ENCODE assay signal across 1 cellular context in the genomic region with DNA sequence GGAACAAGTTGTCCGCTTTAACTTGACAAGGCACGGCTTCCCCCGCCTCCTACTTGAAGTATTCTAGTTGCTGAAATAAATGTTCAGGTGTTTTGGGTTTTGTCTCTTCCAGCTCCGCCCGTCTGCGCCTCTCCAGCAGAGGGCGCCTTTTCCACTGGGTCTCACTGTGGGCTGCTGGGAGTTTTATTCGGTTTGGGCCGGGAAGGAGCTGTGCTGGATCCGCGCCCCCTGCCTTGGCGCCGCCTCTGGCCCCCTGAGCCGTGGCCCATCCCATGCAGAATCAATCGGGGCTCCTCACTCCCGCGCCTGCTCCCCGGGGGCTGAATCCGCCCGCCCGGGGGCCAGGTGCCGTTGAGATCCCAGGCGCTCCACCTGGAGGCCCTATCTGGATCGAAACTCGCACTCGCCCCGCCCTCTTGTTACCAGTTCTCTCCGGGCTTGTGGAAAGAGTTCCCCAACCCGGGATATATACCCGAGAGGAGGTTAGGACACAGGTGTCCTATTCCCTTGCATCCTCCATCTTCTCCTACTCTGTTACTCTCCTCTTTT.
TF ChIP-seq lines count a peak whose summit lies in the region.

No MANE protein-coding gene starts in this region.

TF ChIP-seq in HepG2, 621 proteins besides CTCF, POLR2A, EP300 and RAD21 (continued from another document and continues in another):
- TF ChIP-seq, protein P1, sequence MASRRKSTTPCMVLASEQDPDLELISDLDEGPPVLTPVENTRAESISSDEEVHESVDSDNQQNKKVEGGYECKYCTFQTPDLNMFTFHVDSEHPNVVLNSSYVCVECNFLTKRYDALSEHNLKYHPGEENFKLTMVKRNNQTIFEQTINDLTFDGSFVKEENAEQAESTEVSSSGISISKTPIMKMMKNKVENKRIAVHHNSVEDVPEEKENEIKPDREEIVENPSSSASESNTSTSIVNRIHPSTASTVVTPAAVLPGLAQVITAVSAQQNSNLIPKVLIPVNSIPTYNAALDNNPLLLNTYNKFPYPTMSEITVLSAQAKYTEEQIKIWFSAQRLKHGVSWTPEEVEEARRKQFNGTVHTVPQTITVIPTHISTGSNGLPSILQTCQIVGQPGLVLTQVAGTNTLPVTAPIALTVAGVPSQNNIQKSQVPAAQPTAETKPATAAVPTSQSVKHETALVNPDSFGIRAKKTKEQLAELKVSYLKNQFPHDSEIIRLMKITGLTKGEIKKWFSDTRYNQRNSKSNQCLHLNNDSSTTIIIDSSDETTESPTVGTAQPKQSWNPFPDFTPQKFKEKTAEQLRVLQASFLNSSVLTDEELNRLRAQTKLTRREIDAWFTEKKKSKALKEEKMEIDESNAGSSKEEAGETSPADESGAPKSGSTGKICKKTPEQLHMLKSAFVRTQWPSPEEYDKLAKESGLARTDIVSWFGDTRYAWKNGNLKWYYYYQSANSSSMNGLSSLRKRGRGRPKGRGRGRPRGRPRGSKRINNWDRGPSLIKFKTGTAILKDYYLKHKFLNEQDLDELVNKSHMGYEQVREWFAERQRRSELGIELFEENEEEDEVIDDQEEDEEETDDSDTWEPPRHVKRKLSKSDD (CRISPR knock-in tag; IDR thresholded peaks at IDR 0.05; ENCODE audit: low read depth) = no peak
- TF ChIP-seq ZNF75D (CRISPR knock-in tag; IDR thresholded peaks at IDR 0.05; ENCODE audit: borderline replicate concordance) (no peak), HOXA3 (CRISPR knock-in tag; IDR thresholded peaks at IDR 0.05) (no peak), PRMT3 (CRISPR knock-in tag; IDR thresholded peaks at IDR 0.05; ENCODE audit: borderline replicate concordance, low read depth) (no peak), ZNF563 (CRISPR knock-in tag; IDR thresholded peaks at IDR 0.05) (no peak), ASH2L (IDR thresholded peaks at IDR 0.05; ENCODE audit: insufficient read length, low read depth, low read length) (no peak), SMAD9 (CRISPR knock-in tag; IDR thresholded peaks at IDR 0.05) (no peak), DR1 (CRISPR knock-in tag; IDR thresholded peaks at IDR 0.05) (no peak), EED (CRISPR knock-in tag; IDR thresholded peaks at IDR 0.05) (no peak), ZNF101 (CRISPR knock-in tag; IDR thresholded peaks at IDR 0.05; ENCODE audit: borderline replicate concordance, low read depth) (no peak), ZFP41 (CRISPR knock-in tag; IDR thresholded peaks at IDR 0.05; ENCODE audit: borderline replicate concordance) (no peak), ZNF557 (CRISPR knock-in tag; IDR thresholded peaks at IDR 0.05) (no peak), CHD4 (IDR thresholded peaks at IDR 0.05; ENCODE audit: borderline replicate concordance, low read length) (no peak), SETDB1 (CRISPR knock-in tag; IDR thresholded peaks at IDR 0.05; ENCODE audit: borderline replicate concordance) (no peak), SOX13 (IDR thresholded peaks at IDR 0.05) (no peak), SOX13 (CRISPR knock-in tag; conservative IDR thresholded peaks at IDR 0.05 in 1 of 2, IDR thresholded peaks at IDR 0.05 in 1 of 2) (peak; percentile 22 to 29; a peak in 1 of 4 replicates), ZNF34 (CRISPR knock-in tag; IDR thresholded peaks at IDR 0.05; ENCODE audit: borderline replicate concordance) (no peak), KLF11 (CRISPR knock-in tag; IDR thresholded peaks at IDR 0.05) (no peak), HNF4G (IDR thresholded peaks at IDR 0.05; ENCODE audit: borderline replicate concordance, low read depth, low read length) (no peak), HNF4G (CRISPR knock-in tag; IDR thresholded peaks at IDR 0.05; ENCODE audit: borderline replicate concordance, low read depth) (no peak), ZNF615 (CRISPR knock-in tag; IDR thresholded peaks at IDR 0.05; ENCODE audit: borderline replicate concordance) (no peak)
- TF ChIP-seq, protein P2, sequence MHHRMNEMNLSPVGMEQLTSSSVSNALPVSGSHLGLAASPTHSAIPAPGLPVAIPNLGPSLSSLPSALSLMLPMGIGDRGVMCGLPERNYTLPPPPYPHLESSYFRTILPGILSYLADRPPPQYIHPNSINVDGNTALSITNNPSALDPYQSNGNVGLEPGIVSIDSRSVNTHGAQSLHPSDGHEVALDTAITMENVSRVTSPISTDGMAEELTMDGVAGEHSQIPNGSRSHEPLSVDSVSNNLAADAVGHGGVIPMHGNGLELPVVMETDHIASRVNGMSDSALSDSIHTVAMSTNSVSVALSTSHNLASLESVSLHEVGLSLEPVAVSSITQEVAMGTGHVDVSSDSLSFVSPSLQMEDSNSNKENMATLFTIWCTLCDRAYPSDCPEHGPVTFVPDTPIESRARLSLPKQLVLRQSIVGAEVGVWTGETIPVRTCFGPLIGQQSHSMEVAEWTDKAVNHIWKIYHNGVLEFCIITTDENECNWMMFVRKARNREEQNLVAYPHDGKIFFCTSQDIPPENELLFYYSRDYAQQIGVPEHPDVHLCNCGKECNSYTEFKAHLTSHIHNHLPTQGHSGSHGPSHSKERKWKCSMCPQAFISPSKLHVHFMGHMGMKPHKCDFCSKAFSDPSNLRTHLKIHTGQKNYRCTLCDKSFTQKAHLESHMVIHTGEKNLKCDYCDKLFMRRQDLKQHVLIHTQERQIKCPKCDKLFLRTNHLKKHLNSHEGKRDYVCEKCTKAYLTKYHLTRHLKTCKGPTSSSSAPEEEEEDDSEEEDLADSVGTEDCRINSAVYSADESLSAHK (CRISPR knock-in tag; IDR thresholded peaks at IDR 0.05; ENCODE audit: borderline replicate concordance) = no peak
- TF ChIP-seq, protein P3, sequence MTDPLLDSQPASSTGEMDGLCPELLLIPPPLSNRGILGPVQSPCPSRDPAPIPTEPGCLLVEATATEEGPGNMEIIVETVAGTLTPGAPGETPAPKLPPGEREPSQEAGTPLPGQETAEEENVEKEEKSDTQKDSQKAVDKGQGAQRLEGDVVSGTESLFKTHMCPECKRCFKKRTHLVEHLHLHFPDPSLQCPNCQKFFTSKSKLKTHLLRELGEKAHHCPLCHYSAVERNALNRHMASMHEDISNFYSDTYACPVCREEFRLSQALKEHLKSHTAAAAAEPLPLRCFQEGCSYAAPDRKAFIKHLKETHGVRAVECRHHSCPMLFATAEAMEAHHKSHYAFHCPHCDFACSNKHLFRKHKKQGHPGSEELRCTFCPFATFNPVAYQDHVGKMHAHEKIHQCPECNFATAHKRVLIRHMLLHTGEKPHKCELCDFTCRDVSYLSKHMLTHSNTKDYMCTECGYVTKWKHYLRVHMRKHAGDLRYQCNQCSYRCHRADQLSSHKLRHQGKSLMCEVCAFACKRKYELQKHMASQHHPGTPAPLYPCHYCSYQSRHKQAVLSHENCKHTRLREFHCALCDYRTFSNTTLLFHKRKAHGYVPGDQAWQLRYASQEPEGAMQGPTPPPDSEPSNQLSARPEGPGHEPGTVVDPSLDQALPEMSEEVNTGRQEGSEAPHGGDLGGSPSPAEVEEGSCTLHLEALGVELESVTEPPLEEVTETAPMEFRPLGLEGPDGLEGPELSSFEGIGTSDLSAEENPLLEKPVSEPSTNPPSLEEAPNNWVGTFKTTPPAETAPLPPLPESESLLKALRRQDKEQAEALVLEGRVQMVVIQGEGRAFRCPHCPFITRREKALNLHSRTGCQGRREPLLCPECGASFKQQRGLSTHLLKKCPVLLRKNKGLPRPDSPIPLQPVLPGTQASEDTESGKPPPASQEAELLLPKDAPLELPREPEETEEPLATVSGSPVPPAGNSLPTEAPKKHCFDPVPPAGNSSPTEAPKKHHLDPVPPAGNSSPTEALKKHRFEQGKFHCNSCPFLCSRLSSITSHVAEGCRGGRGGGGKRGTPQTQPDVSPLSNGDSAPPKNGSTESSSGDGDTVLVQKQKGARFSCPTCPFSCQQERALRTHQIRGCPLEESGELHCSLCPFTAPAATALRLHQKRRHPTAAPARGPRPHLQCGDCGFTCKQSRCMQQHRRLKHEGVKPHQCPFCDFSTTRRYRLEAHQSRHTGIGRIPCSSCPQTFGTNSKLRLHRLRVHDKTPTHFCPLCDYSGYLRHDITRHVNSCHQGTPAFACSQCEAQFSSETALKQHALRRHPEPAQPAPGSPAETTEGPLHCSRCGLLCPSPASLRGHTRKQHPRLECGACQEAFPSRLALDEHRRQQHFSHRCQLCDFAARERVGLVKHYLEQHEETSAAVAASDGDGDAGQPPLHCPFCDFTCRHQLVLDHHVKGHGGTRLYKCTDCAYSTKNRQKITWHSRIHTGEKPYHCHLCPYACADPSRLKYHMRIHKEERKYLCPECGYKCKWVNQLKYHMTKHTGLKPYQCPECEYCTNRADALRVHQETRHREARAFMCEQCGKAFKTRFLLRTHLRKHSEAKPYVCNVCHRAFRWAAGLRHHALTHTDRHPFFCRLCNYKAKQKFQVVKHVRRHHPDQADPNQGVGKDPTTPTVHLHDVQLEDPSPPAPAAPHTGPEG (CRISPR knock-in tag; IDR thresholded peaks at IDR 0.05) = peak; percentile 72; the same call in 1 of the 2 replicates
- TF ChIP-seq, protein P4, sequence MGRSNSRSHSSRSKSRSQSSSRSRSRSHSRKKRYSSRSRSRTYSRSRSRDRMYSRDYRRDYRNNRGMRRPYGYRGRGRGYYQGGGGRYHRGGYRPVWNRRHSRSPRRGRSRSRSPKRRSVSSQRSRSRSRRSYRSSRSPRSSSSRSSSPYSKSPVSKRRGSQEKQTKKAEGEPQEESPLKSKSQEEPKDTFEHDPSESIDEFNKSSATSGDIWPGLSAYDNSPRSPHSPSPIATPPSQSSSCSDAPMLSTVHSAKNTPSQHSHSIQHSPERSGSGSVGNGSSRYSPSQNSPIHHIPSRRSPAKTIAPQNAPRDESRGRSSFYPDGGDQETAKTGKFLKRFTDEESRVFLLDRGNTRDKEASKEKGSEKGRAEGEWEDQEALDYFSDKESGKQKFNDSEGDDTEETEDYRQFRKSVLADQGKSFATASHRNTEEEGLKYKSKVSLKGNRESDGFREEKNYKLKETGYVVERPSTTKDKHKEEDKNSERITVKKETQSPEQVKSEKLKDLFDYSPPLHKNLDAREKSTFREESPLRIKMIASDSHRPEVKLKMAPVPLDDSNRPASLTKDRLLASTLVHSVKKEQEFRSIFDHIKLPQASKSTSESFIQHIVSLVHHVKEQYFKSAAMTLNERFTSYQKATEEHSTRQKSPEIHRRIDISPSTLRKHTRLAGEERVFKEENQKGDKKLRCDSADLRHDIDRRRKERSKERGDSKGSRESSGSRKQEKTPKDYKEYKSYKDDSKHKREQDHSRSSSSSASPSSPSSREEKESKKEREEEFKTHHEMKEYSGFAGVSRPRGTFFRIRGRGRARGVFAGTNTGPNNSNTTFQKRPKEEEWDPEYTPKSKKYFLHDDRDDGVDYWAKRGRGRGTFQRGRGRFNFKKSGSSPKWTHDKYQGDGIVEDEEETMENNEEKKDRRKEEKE (IDR thresholded peaks at IDR 0.05) = no peak
- TF ChIP-seq, protein P5, sequence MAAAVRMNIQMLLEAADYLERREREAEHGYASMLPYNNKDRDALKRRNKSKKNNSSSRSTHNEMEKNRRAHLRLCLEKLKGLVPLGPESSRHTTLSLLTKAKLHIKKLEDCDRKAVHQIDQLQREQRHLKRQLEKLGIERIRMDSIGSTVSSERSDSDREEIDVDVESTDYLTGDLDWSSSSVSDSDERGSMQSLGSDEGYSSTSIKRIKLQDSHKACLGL (CRISPR knock-in tag; IDR thresholded peaks at IDR 0.05) = no peak
- TF ChIP-seq, protein P6, sequence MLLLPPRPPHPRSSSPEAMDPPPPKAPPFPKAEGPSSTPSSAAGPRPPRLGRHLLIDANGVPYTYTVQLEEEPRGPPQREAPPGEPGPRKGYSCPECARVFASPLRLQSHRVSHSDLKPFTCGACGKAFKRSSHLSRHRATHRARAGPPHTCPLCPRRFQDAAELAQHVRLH (CRISPR knock-in tag; IDR thresholded peaks at IDR 0.05; ENCODE audit: borderline replicate concordance, low read depth) = peak; percentile 73; the same call in 1 of the 2 replicates
- TF ChIP-seq, protein P7, sequence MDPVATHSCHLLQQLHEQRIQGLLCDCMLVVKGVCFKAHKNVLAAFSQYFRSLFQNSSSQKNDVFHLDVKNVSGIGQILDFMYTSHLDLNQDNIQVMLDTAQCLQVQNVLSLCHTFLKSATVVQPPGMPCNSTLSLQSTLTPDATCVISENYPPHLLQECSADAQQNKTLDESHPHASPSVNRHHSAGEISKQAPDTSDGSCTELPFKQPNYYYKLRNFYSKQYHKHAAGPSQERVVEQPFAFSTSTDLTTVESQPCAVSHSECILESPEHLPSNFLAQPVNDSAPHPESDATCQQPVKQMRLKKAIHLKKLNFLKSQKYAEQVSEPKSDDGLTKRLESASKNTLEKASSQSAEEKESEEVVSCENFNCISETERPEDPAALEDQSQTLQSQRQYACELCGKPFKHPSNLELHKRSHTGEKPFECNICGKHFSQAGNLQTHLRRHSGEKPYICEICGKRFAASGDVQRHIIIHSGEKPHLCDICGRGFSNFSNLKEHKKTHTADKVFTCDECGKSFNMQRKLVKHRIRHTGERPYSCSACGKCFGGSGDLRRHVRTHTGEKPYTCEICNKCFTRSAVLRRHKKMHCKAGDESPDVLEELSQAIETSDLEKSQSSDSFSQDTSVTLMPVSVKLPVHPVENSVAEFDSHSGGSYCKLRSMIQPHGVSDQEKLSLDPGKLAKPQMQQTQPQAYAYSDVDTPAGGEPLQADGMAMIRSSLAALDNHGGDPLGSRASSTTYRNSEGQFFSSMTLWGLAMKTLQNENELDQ (CRISPR knock-in tag; IDR thresholded peaks at IDR 0.05; ENCODE audit: borderline replicate concordance) = no peak
- TF ChIP-seq, protein P8, sequence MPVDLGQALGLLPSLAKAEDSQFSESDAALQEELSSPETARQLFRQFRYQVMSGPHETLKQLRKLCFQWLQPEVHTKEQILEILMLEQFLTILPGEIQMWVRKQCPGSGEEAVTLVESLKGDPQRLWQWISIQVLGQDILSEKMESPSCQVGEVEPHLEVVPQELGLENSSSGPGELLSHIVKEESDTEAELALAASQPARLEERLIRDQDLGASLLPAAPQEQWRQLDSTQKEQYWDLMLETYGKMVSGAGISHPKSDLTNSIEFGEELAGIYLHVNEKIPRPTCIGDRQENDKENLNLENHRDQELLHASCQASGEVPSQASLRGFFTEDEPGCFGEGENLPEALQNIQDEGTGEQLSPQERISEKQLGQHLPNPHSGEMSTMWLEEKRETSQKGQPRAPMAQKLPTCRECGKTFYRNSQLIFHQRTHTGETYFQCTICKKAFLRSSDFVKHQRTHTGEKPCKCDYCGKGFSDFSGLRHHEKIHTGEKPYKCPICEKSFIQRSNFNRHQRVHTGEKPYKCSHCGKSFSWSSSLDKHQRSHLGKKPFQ (CRISPR knock-in tag; IDR thresholded peaks at IDR 0.05; ENCODE audit: insufficient replicate concordance) = no peak
- TF ChIP-seq, protein P9, sequence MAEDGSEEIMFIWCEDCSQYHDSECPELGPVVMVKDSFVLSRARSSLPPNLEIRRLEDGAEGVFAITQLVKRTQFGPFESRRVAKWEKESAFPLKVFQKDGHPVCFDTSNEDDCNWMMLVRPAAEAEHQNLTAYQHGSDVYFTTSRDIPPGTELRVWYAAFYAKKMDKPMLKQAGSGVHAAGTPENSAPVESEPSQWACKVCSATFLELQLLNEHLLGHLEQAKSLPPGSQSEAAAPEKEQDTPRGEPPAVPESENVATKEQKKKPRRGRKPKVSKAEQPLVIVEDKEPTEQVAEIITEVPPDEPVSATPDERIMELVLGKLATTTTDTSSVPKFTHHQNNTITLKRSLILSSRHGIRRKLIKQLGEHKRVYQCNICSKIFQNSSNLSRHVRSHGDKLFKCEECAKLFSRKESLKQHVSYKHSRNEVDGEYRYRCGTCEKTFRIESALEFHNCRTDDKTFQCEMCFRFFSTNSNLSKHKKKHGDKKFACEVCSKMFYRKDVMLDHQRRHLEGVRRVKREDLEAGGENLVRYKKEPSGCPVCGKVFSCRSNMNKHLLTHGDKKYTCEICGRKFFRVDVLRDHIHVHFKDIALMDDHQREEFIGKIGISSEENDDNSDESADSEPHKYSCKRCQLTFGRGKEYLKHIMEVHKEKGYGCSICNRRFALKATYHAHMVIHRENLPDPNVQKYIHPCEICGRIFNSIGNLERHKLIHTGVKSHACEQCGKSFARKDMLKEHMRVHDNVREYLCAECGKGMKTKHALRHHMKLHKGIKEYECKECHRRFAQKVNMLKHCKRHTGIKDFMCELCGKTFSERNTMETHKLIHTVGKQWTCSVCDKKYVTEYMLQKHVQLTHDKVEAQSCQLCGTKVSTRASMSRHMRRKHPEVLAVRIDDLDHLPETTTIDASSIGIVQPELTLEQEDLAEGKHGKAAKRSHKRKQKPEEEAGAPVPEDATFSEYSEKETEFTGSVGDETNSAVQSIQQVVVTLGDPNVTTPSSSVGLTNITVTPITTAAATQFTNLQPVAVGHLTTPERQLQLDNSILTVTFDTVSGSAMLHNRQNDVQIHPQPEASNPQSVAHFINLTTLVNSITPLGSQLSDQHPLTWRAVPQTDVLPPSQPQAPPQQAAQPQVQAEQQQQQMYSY (CRISPR knock-in tag; IDR thresholded peaks at IDR 0.05) = no peak
